Comparison of ENCODE assay signal across 23 cellular contexts in genomic region chr3:117674321-117674720, GRCh38.
DNase-seq lines count a peak whose midpoint lies in the region; ATAC-seq lines count a peak whose summit lies in the region.
"Had no signal": no experiment of that assay in that cellular context is flagged by ENCODE, and none has a peak within 500 bp of the region (broad histone marks: within the 10 kb centered on the region; RNA-seq: fewer than 3 reads in every experiment).

No MANE protein-coding gene starts in this region.

- no peak overlapping the region for H2BK12ac ChIP-seq in mesenchymal stem cell (ENCODE audit: low read length in 2 of 2)

- no peaks in the 10 kb centered on the region for H3K79me1 ChIP-seq in mesenchymal stem cell (replicated peaks; ENCODE audit: low read length, poor library complexity, severe bottlenecking)

- no peak overlapping the region for H3K9ac ChIP-seq in mesenchymal stem cell (ENCODE audit: low read length)
- H3K9ac ChIP-seq: BLaER1 treated with 17β-estradiol and CSF1 and Interleukin-3, amounts not matched to agents 10 nM and 100 nM had no signal

- no peak overlapping the region for H2BK15ac ChIP-seq in mesenchymal stem cell (ENCODE audit: low read depth, poor library complexity, severe bottlenecking)

- H3K36me3 ChIP-seq in mesenchymal stem cell (ENCODE audit: control insufficient read depth in 1 of 2, insufficient read depth in 2 of 2, low read depth in 1 of 2, low read length in 2 of 2): no peaks in the 10 kb centered on the region
- H3K36me3 ChIP-seq: BLaER1 treated with 17β-estradiol and CSF1 and Interleukin-3, amounts not matched to agents 10 nM and 100 nM had no signal

- H2AFZ ChIP-seq in mesenchymal stem cell (ENCODE audit: low read depth, low read length): no peak overlapping the region
- H2AFZ ChIP-seq: GM23338 had no signal

- no peak overlapping the region for H3K14ac ChIP-seq in mesenchymal stem cell (ENCODE audit: low read length in 2 of 2)

- no peak overlapping the region for H3K4me3 ChIP-seq in mesenchymal stem cell (ENCODE audit: insufficient read depth in 1 of 2, low read depth in 1 of 2, low read length in 2 of 2)
- H3K4me3 ChIP-seq: A549; BLaER1 treated with 17β-estradiol and CSF1 and Interleukin-3, amounts not matched to agents 10 nM and 100 nM; GM23338 had no signal

- no peaks in the 10 kb centered on the region for H3K27me3 ChIP-seq in mesenchymal stem cell (ENCODE audit: control insufficient read depth in 1 of 2, insufficient read depth in 1 of 2, low read length in 2 of 2)
- H3K27me3 ChIP-seq: BE2C; BLaER1 treated with 17β-estradiol and CSF1 and Interleukin-3, amounts not matched to agents 10 nM and 100 nM had no signal

- H3K9me3 ChIP-seq in mesenchymal stem cell (ENCODE audit: control insufficient read depth, low read length): no peaks in the 10 kb centered on the region
- H3K9me3 ChIP-seq: A549; BE2C; BLaER1 treated with 17β-estradiol and CSF1 and Interleukin-3, amounts not matched to agents 10 nM and 100 nM had no signal

- no peak overlapping the region for H3K23ac ChIP-seq in mesenchymal stem cell (ENCODE audit: low read length in 2 of 2)

- H2BK5ac ChIP-seq in mesenchymal stem cell (ENCODE audit: low read depth, low read length, poor library complexity, severe bottlenecking): no peak overlapping the region

- DNase-seq in ELR (ENCODE audit: low read depth): peak; percentile 14
- peak; percentile 53 for DNase-seq in OCI-M1 (lab: John Stamatoyannopoulos, UW)
- peak; percentile 16 for DNase-seq in mesenchymal stem cell
- no peak for DNase-seq in COLO829 (ENCODE audit: low spot score)
- DNase-seq in DMS79 (lab: John Stamatoyannopoulos, UW): no peak
- DNase-seq: 8988T; ACHN; AML-193; BE2C; Calu3; CD4-positive, alpha-beta T cell; CD8-positive, alpha-beta memory T cell; COR-L47; DMS53; DND-41; EL; GF-D8; H9 had no signal

- no peak overlapping the region for H3K18ac ChIP-seq in mesenchymal stem cell (ENCODE audit: low read depth in 1 of 2, low read length in 2 of 2)

- H3K4me1 ChIP-seq in mesenchymal stem cell (ENCODE audit: control insufficient read depth, insufficient read depth, low read depth, low read length): peaks cover 1% of the 10 kb centered on the region
- H3K4me1 ChIP-seq: A549; BLaER1 treated with 17β-estradiol and CSF1 and Interleukin-3, amounts not matched to agents 10 nM and 100 nM had no signal

- no peak overlapping the region for H2BK120ac ChIP-seq in mesenchymal stem cell (ENCODE audit: low read depth, low read length)

- no peak overlapping the region for H3K4me2 ChIP-seq in mesenchymal stem cell (ENCODE audit: low read length, poor library complexity, severe bottlenecking)
- H3K4me2 ChIP-seq: A549; BLaER1 treated with 17β-estradiol and CSF1 and Interleukin-3, amounts not matched to agents 10 nM and 100 nM; GM23338 had no signal

- H2AK5ac ChIP-seq in mesenchymal stem cell (ENCODE audit: low read length, severe bottlenecking): no peak overlapping the region

- no peak overlapping the region for H3K4ac ChIP-seq in mesenchymal stem cell (ENCODE audit: low read depth in 1 of 2, low read length in 2 of 2)

- H4K91ac ChIP-seq in mesenchymal stem cell (ENCODE audit: low read length): no peak overlapping the region

- H4K8ac ChIP-seq in mesenchymal stem cell (ENCODE audit: low read length): no peak overlapping the region

- WGBS in mesenchymal stem cell: 88% methylated on average over 3 of the region's 4 CpGs

- ATAC-seq in HG02759 (IDR thresholded peaks at IDR 0.05; ENCODE audit: unreplicated experiment): no peak
- ATAC-seq: A549, GM23338, HCT116 had no signal

- H3K27ac ChIP-seq in mesenchymal stem cell (ENCODE audit: low read length, poor library complexity, severe bottlenecking): no peak overlapping the region
- H3K27ac ChIP-seq: A549; BLaER1 treated with 17β-estradiol and CSF1 and Interleukin-3, amounts not matched to agents 10 nM and 100 nM had no signal

Comparison
In these comparisons a context has a peak if more than half of its experiments do, and no peak if none do; other contexts are left out.
1. DNase-seq: peak in ELR (single experiment), OCI-M1 (single experiment) and mesenchymal stem cell (single experiment); none in COLO829 (single experiment) and DMS79 (single experiment).